11 cellular contexts compared by ENCODE assay signal in the genomic region with DNA sequence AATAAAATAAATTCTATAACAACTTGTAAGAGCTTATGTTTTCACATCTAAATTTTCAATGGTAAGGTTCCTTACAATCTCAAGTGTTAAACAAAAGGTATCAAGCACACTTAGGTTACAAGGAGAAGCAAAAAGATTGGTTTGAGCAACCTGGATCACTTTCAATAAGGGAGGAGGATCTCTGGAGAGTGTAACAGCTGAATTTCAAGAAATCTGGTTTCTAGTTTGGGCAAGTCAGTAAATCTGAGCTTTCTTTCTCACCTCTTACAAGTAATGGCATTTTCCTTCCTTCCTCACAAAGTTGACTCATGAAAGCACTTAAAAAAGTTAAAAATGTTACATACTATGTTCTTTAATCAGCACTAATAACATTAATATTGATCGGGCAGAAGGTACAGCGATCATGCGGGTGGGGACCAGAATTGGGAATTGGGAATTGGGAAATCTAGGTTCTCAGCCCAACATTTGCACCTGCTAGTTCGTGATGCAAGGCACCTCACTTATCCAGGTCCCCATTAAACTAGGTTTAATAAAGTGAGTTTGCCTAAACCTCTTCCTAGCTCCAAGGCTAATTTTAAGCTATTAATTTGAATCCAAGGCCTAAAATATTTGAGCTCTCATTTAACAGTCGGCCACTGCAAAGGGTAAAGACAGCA. TPM values are rescaled to one million over a fixed set of nuclear protein-coding genes. Genes with fewer than 3 reads are reported as not detected.
A peak's percentile ranks its signal among the peaks of the same experiment; 100 is the strongest.
DNase-seq lines count a peak whose midpoint lies in the region; ATAC-seq and TF ChIP-seq lines count a peak whose summit lies in the region.
"Had no signal": no experiment of that assay in that cellular context is flagged by ENCODE, and none has a peak within 500 bp of the region (broad histone marks: within the 10 kb centered on the region; RNA-seq: fewer than 3 reads in every experiment).

No MANE protein-coding gene starts in this region.

- no peak for ATAC-seq in activated CD4-positive, alpha-beta T cell treated with anti-CD3 and anti-CD28 coated beads for 36 hours
- ATAC-seq in foreskin keratinocyte = no peak

- CTCF ChIA-PET in activated CD4-positive, alpha-beta T cell treated with anti-CD3 and anti-CD28 coated beads for 36 hours (lab: Charles Lee) = interaction anchor here (0.8 to 2.7 kb wide), 7 partner anchors 8 to 155 kb away, joined by 3 to 18 read pairs (median 4); no protein-coding TSS in a partner anchor

- DNase-seq in activated CD4-positive, alpha-beta T cell treated with anti-CD3 and anti-CD28 coated beads for 36 hours = no peak
- DNase-seq in activated CD4-positive, alpha-beta T cell treated with anti-CD3 and anti-CD28 coated beads, Interleukin-2, amount 50 U/mL, for 4 hours = no peak
- peak; percentile 8 to 20 for DNase-seq in foreskin keratinocyte
- no peak for DNase-seq in A172 (ENCODE audit: low spot score)
- no peak for DNase-seq in superior temporal gyrus (ENCODE audit: extremely low spot score)
- DNase-seq in germinal center (ENCODE audit: low spot score) = no peak
- DNase-seq: SW 1271, upper lobe of left lung had no signal

- no peaks in the 10 kb centered on the region for H3K36me3 ChIP-seq in skeletal muscle satellite cell (ENCODE audit: insufficient read depth, low read length)
- H3K36me3 ChIP-seq: prostate gland, upper lobe of left lung had no signal

- POLR2A ChIA-PET in activated CD4-positive, alpha-beta T cell treated with anti-CD3 and anti-CD28 coated beads for 36 hours (lab: Charles Lee) = interaction anchor here (1.2 kb wide), 1 partner anchor 26 kb away, joined by 9 read pairs; no protein-coding TSS in a partner anchor

- no peaks in the 10 kb centered on the region for H3K27me3 Mint-ChIP-seq in activated CD4-positive, alpha-beta T cell treated with anti-CD3 and anti-CD28 coated beads for 36 hours

- TF ChIP-seq CTCF in WI38 (IDR thresholded peaks at IDR 0.05; ENCODE audit: low read depth, low read length) = no peak
- no peak for TF ChIP-seq CTCF in foreskin keratinocyte (conservative IDR thresholded peaks at IDR 0.05)

- H3K4me3 Mint-ChIP-seq in activated CD4-positive, alpha-beta T cell treated with anti-CD3 and anti-CD28 coated beads for 36 hours = peak overlapping the region; percentile 87

- peaks cover 11% of the 10 kb centered on the region for H3K4me1 ChIP-seq in foreskin keratinocyte
- H3K4me1 ChIP-seq in skeletal muscle satellite cell (ENCODE audit: control insufficient read depth, insufficient read depth, low read length) = peaks cover 14% of the 10 kb centered on the region
- H3K4me1 ChIP-seq: prostate gland had no signal

- H3K27me3 ChIP-seq in foreskin keratinocyte = no peaks in the 10 kb centered on the region
- no peaks in the 10 kb centered on the region for H3K27me3 ChIP-seq in skeletal muscle satellite cell (ENCODE audit: control insufficient read depth, insufficient read depth, low read length)
- H3K27me3 ChIP-seq: upper lobe of left lung had no signal

- peaks cover 37% of the 10 kb centered on the region for H3K36me3 Mint-ChIP-seq in activated CD4-positive, alpha-beta T cell treated with anti-CD3 and anti-CD28 coated beads for 36 hours (ENCODE audit: low read depth)

- H3K4me2 ChIP-seq in skeletal muscle satellite cell (ENCODE audit: low read length) = peak overlapping the region; percentile 78

- peak overlapping the region; percentile 37 for H3K27ac Mint-ChIP-seq in activated CD4-positive, alpha-beta T cell treated with anti-CD3 and anti-CD28 coated beads for 36 hours

- no peaks in the 10 kb centered on the region for H3K9me3 Mint-ChIP-seq in activated CD4-positive, alpha-beta T cell treated with anti-CD3 and anti-CD28 coated beads for 36 hours (ENCODE audit: low read depth)

- peak overlapping the region; percentile 95 for H3K9ac ChIP-seq in skeletal muscle satellite cell (ENCODE audit: low read depth, low read length)

- no peaks in the 10 kb centered on the region for H3K9me3 ChIP-seq in skeletal muscle satellite cell (replicated peaks; ENCODE audit: low read length)
- H3K9me3 ChIP-seq: prostate gland, upper lobe of left lung had no signal

- intact Hi-C loops in activated CD4-positive, alpha-beta T cell treated with anti-CD3 and anti-CD28 coated beads for 36 hours (cut with DNase I, micrococcal nuclease) = loop anchor here in 1 of 2 experiments (1.0 to 5.0 kb wide), 2 partner anchors 12 to 535 kb away; a partner anchor contains a TSS

- H3K4me3 ChIP-seq in WI38 (ENCODE audit: low read depth, low read length) (peak overlapping the region; percentile 8; the same call in 1 of the 2 replicates), skeletal muscle satellite cell (ENCODE audit: low read length) (peak overlapping the region; percentile 85)

- peaks cover 56% of the 10 kb centered on the region for H3K4me1 Mint-ChIP-seq in activated CD4-positive, alpha-beta T cell treated with anti-CD3 and anti-CD28 coated beads for 36 hours

- H3K27ac ChIP-seq in foreskin keratinocyte = no peak overlapping the region

RNA-seq across cellular contexts. Expression of a gene that starts 3.1 kb away (rescaled TPM):
- total RNA-seq in activated CD4-positive, alpha-beta T cell treated with anti-CD3 and anti-CD28 coated beads for 36 hours = 100 to 1,000 TPM; 189 to 260 TPM
- 143 and 159 TPM in 2 replicates for total RNA-seq in foreskin keratinocyte
- 89.3 and 113 TPM in 2 replicates for polyA plus RNA-seq in foreskin keratinocyte
- total RNA-seq in skeletal muscle satellite cell (2012; rRNA removed) = 111 and 159 TPM in 2 replicates
- total RNA-seq in A172 (2014; rRNA removed; shearing (Covaris generic)) = 323 and 355 TPM in 2 replicates

RNA-seq across cellular contexts. Expression of a gene that starts 28.4 kb away (rescaled TPM):
- total RNA-seq in activated CD4-positive, alpha-beta T cell treated with anti-CD3 and anti-CD28 coated beads for 36 hours = 10 to 100 TPM; 29.3 to 29.4 TPM
- 25.2 and 26.4 TPM in 2 replicates for total RNA-seq in foreskin keratinocyte
- 11.4 and 12.6 TPM in 2 replicates for polyA plus RNA-seq in foreskin keratinocyte
- total RNA-seq in skeletal muscle satellite cell (2012; rRNA removed) = 14.6 and 16.7 TPM in 2 replicates
- total RNA-seq in A172 (2014; rRNA removed; shearing (Covaris generic)) = 29.8 and 33.3 TPM in 2 replicates

Comparison
In these comparisons a context has a peak if more than half of its experiments do, and no peak if none do; other contexts are left out.
1. DNase-seq: peak in foreskin keratinocyte (2 of 2); none in activated CD4-positive, alpha-beta T cell treated with anti-CD3 and anti-CD28 coated beads for 36 hours (single experiment), activated CD4-positive, alpha-beta T cell treated with anti-CD3 and anti-CD28 coated beads, Interleukin-2, amount 50 U/mL, for 4 hours (0 of 2), A172 (single experiment), superior temporal gyrus (single experiment) and germinal center (single experiment).